ENCODE assay signal across 22 cellular contexts in the genomic region with DNA sequence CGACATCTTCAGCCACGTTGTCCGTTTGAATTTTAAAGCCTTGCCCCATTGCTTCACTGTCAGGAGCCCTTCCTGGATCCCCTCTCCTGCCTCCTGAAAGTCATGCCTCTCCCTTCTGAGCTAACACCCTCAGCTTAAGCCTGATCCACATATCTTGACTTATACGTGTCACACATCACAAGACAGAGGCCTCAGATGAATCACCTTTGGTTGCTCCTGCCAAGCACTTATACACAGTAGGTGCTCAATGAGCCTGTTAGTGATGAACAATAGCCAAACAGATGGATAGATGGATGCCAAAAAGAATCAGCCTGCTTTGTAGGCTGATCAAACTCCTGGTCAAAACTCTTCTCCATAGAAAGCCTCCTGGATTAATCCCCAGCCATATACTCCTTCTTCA. TPM values are rescaled to one million over a fixed set of nuclear protein-coding genes. Genes with fewer than 3 reads are reported as not detected.
DNase-seq lines count a peak whose midpoint lies in the region; ATAC-seq, FAIRE-seq and TF ChIP-seq lines count a peak whose summit lies in the region.
"Had no signal": no experiment of that assay in that cellular context is flagged by ENCODE, and none has a peak within 500 bp of the region (broad histone marks: within the 10 kb centered on the region; RNA-seq: fewer than 3 reads in every experiment).

No MANE protein-coding gene starts in this region.

- H3K27me3 ChIP-seq in keratinocyte (ENCODE audit: control insufficient read depth, extremely low read depth, insufficient read depth, low read length): no peaks in the 10 kb centered on the region
- H3K27me3 ChIP-seq: uterus had no signal

- dilution Hi-C loops in keratinocyte (cut with MboI; ENCODE audit: extremely low pct_ligation_motif_present, low sequenced_read_pairs): no loop called here

- TF ChIP-seq CTCF in keratinocyte (optimal IDR thresholded peaks at IDR 0.05 in 1 of 3, IDR thresholded peaks at IDR 0.05 in 1 of 3, conservative IDR thresholded peaks at IDR 0.05 in 1 of 3; ENCODE audit: extremely low read depth in 1 of 3, insufficient read depth in 2 of 3, low read length in 3 of 3): no peak

- peaks cover 9% of the 10 kb centered on the region for H3K4me1 ChIP-seq in keratinocyte (ENCODE audit: control insufficient read depth, extremely low read depth, insufficient read depth, low read length)
- H3K4me1 ChIP-seq: uterus had no signal

- peaks cover 0 to 3% of the 10 kb centered on the region in 2 experiments for H3K36me3 ChIP-seq in keratinocyte (ENCODE audit: control insufficient read depth in 2 of 2, extremely low read depth in 1 of 2, insufficient read depth in 2 of 2, low read length in 2 of 2)
- H3K36me3 ChIP-seq: uterus had no signal

- H3K79me2 ChIP-seq in keratinocyte (ENCODE audit: control insufficient read depth, insufficient read depth, low read length): no peaks in the 10 kb centered on the region

- no peak for ATAC-seq in HG03097 (IDR thresholded peaks at IDR 0.05; ENCODE audit: low FRiP score, unreplicated experiment)
- ATAC-seq: activated naive CD8-positive, alpha-beta T cell treated with anti-CD3 and anti-CD28 coated beads, Interleukin-2, amount 50 U/mL, for 24 hours; mucosa of descending colon had no signal

- H3K9me1 ChIP-seq in keratinocyte (ENCODE audit: control insufficient read depth, extremely low read depth, insufficient read depth, low read length): no peaks in the 10 kb centered on the region

- peak; percentile 86 for FAIRE-seq in keratinocyte (lab: Jason Lieb, UNC)
- FAIRE-seq: GM18507 had no signal

- no peaks in the 10 kb centered on the region for H4K20me1 ChIP-seq in keratinocyte (ENCODE audit: control insufficient read depth, extremely low read depth, insufficient read depth, low read length)

- DNase-seq in EL: peak; percentile 19
- peak; percentile 82 for DNase-seq in M059J (ENCODE audit: low read depth)
- DNase-seq in amniotic epithelial cell (ENCODE audit: low read depth): peak; percentile 40
- no peak for DNase-seq in keratinocyte (ENCODE audit: low read depth, low spot score)
- no peak for DNase-seq in ureter (ENCODE audit: low spot score)
- no peak for DNase-seq in NCI-H748 (lab: John Stamatoyannopoulos, UW; ENCODE audit: unreplicated experiment)
- DNase-seq in COLO668 (lab: John Stamatoyannopoulos, UW; ENCODE audit: unreplicated experiment): no peak
- DNase-seq: activated CD8-positive, alpha-beta memory T cell treated with anti-CD3 and anti-CD28 coated beads, Interleukin-2, amount 50 U/mL, for 48 hours; activated effector memory CD4-positive, alpha-beta T cell treated with anti-CD3 and anti-CD28 coated beads, Interleukin-2, amount 50 U/mL, for 16 hours; activated naive CD8-positive, alpha-beta T cell treated with anti-CD3 and anti-CD28 coated beads, Interleukin-2, amount 50 U/mL, for 24 hours; cortex of kidney; mucosa of descending colon; NCI-H1105; NCI-H2081; NCI-H510A; NK-92 treated with Interleukin-12 subunit alpha and Interleukin-12 subunit beta, amount 100 ng/mL, for 24 hours; RPMI8226; substantia nigra; uterus had no signal

- no peak overlapping the region for H3K9ac ChIP-seq in keratinocyte (ENCODE audit: control insufficient read depth, extremely low read depth, insufficient read depth, low read length)

- no peaks in the 10 kb centered on the region for H3K9me3 ChIP-seq in keratinocyte (ENCODE audit: control insufficient read depth, low read depth, low read length)
- H3K9me3 ChIP-seq: mucosa of descending colon, uterus had no signal

- no peak overlapping the region for H3K4me3 ChIP-seq in keratinocyte (ENCODE audit: control insufficient read depth in 2 of 3, extremely low read depth in 1 of 3, insufficient read depth in 2 of 3, low read depth in 1 of 3, low read length in 3 of 3)
- H3K4me3 ChIP-seq: mucosa of descending colon, uterus had no signal

- H3K4me2 ChIP-seq in keratinocyte (ENCODE audit: control insufficient read depth, extremely low read depth, insufficient read depth, low read depth, low read length): no peak overlapping the region

- H2AFZ ChIP-seq in keratinocyte (ENCODE audit: control insufficient read depth, low read length): no peak overlapping the region

- no peak overlapping the region for H3K27ac ChIP-seq in keratinocyte (ENCODE audit: control insufficient read depth, insufficient read depth, low read length)
- H3K27ac ChIP-seq: C4-2B, uterus had no signal

RNA-seq across cellular contexts. Expression of gene PITPNM3, which starts 31.8 kb away (rescaled TPM):
- 0.39 and 0.89 TPM in 2 replicates for total RNA-seq in M059J (2014; rRNA removed; shearing (Covaris generic))
- 7.7 to 13.6 TPM (median 8.3 TPM) in 3 replicates for polyA plus RNA-seq in keratinocyte
- polyA plus RNA-seq in keratinocyte (2011; ENCODE audit: low read depth): 4.5 TPM
- 7.1 and 10.9 TPM in 2 replicates for polyA plus RNA-seq in keratinocyte (2011; cell fraction: cytosol; rRNA removed)
- 19.5 and 25.2 TPM in 2 replicates for polyA plus RNA-seq in keratinocyte (2011; cell fraction: nucleus; rRNA removed)
- 9.0 and 9.4 TPM in 2 replicates for polyA plus RNA-seq in keratinocyte (2012; ENCODE audit: low replicate concordance)
- polyA minus RNA-seq in keratinocyte: 11.0 to 20.7 TPM (median 16.5 TPM) in 3 replicates
- 16.3 TPM for polyA minus RNA-seq in keratinocyte (2011; cell fraction: cytosol; rRNA and poly(A)+ RNA removed)
- 15.8 and 17.8 TPM in 2 replicates for polyA minus RNA-seq in keratinocyte (2011; cell fraction: nucleus; rRNA and poly(A)+ RNA removed)
- total RNA-seq in ureter: 5.8 TPM

Comparison
In these comparisons a context has a peak if more than half of its experiments do, and no peak if none do; other contexts are left out.
1. DNase-seq: peak in EL (single experiment), M059J (single experiment) and amniotic epithelial cell (single experiment); none in keratinocyte (single experiment), ureter (single experiment), NCI-H748 (single experiment) and COLO668 (single experiment).